ENCODE assay signal across 1 cellular context in the genomic region with DNA sequence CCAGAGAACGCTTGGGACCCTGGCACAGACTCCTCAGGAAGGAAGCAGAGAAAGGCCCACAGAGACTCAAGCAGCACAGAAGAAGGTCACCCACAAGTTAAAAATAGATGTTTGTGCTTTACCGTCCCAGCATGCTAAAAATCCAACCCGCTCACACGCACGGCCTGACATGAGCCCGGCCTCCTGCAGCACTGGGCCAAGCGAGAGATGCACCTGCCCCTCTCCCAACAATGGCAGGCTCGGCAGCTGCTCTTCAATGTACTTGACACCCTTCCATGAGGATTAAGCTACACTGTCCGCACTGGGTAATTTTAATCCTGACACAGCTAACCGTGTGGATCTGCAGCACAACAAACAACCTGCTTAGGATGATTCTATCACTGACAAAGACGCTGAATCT.
TF ChIP-seq lines count a peak whose summit lies in the region.

No MANE protein-coding gene starts in this region.

TF ChIP-seq in IMR-90, 13 proteins besides CTCF, POLR2A, EP300 and RAD21 (continued from another document):
- TF ChIP-seq, protein P1, sequence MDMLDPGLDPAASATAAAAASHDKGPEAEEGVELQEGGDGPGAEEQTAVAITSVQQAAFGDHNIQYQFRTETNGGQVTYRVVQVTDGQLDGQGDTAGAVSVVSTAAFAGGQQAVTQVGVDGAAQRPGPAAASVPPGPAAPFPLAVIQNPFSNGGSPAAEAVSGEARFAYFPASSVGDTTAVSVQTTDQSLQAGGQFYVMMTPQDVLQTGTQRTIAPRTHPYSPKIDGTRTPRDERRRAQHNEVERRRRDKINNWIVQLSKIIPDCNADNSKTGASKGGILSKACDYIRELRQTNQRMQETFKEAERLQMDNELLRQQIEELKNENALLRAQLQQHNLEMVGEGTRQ (IDR thresholded peaks at IDR 0.05; ENCODE audit: low read depth, low read length), result no peak
- TF ChIP-seq NFE2L2 (IDR thresholded peaks at IDR 0.05; ENCODE audit: low read depth, low read length), result no peak
TF ChIP-seq in IMR-90: peak in this region for 0.
